Comparison of ENCODE assay signal across 9 cellular contexts in the genomic region with DNA sequence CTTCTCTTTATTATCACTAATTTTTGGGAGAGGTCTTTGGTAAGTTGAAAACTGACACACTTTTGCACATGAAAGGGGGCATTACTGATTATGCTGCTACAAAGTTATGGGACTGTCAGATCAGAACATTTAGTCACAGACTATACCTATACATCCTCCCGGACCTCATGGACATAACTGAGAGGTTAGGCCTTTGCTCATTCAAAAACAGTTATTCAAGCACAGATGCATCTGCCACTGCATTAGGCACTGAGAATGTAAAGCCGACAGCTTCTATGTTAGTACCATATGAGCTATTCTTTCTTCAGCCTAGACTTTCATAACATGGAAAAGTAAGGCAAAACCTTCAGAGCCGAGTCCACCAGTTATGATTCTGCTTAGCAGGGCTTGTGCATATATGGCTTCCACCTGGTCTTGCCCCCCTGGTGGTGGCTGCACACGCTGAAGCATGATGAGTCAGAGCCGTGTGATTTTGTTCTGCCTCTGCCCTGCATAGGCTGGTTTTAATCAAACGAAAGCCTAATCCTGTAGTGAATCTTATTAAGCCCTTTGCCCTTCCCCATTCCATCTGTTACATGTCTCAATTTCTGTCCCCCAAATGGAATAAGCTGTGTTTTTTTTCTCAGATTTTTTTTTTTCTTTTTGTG. TPM values are rescaled to one million over a fixed set of nuclear protein-coding genes. Genes with fewer than 3 reads are reported as not detected.
A peak's percentile ranks its signal among the peaks of the same experiment; 100 is the strongest.
DNase-seq lines count a peak whose midpoint lies in the region; ATAC-seq, FAIRE-seq and TF ChIP-seq lines count a peak whose summit lies in the region.
"Had no signal": no experiment of that assay in that cellular context is flagged by ENCODE, and none has a peak within 500 bp of the region (broad histone marks: within the 10 kb centered on the region; RNA-seq: fewer than 3 reads in every experiment).

No MANE protein-coding gene starts in this region.

- no peak for TF ChIP-seq POLR2A in K562 (conservative IDR thresholded peaks at IDR 0.05)

- peak in 1 of 2 experiments; percentile 25; a peak in 3 of 4 replicates for TF ChIP-seq RAD21 in K562 (CRISPR knock-in tag; conservative IDR thresholded peaks at IDR 0.05 in 1 of 2, IDR thresholded peaks at IDR 0.05 in 1 of 2)

- FAIRE-seq in K562 (lab: Jason Lieb, UNC) (peak; percentile 76), urothelium cell line (lab: Jason Lieb, UNC) (peak; percentile 79)
- FAIRE-seq: GM18507 had no signal

- no peak for TF ChIP-seq EP300 in K562 (IDR thresholded peaks at IDR 0.05; ENCODE audit: low read length)

- H3K36me3 ChIP-seq in K562 (ENCODE audit: control insufficient read depth, insufficient read depth, low read length): no peaks in the 10 kb centered on the region

- CTCF ChIA-PET in K562 (lab: Yijun Ruan, JAX; ENCODE audit: low intra/inter-chr PET ratio): interaction anchor here (0.7 kb wide), 1 partner anchor 183 kb away, joined by 3 read pairs; no protein-coding TSS in a partner anchor

- in situ Hi-C loops in K562 (cut with MboI): no loop called here

- H3K4me1 ChIP-seq in K562 (replicated peaks in 1 of 2; ENCODE audit: control insufficient read depth in 2 of 2, insufficient read depth in 2 of 2, low read length in 2 of 2): no peaks in the 10 kb centered on the region

- peak; percentile 24 to 49 (median 38) for TF ChIP-seq CTCF in K562 (IDR thresholded peaks at IDR 0.05 in 2 of 3, conservative IDR thresholded peaks at IDR 0.05 in 1 of 3; ENCODE audit: insufficient read depth in 2 of 3, low read depth in 1 of 3, low read length in 3 of 3)

- BruUV-seq in K562 (replicated peaks; lab: Mats Ljungman, UMichigan): no TSS peak

- no peak overlapping the region for H3K4me2 ChIP-seq in K562 (ENCODE audit: insufficient read depth, low read length)

- POLR2A ChIA-PET in K562 (lab: Yijun Ruan, JAX): interaction anchor here (0.6 kb wide), 1 partner anchor 21 kb away, joined by 3 read pairs; no protein-coding TSS in a partner anchor

- DNase-seq in A172 (ENCODE audit: low spot score) (peak; percentile 48), NCI-H2227 treated with DMSO at 0.1 percent for 48 hours (lab: John Stamatoyannopoulos, UW) (peak; percentile 44), K562 (ENCODE audit: extremely low read depth in 1 of 4, low spot score in 3 of 4) (peak; percentile 23 to 31 (median 26)), left colon (peak; percentile 20 to 33), urothelium cell line (ENCODE audit: low spot score) (peak; percentile 73), NCI-H1092 (lab: John Stamatoyannopoulos, UW) (no peak)

- peak; percentile 46 for ATAC-seq in GM18502 (IDR thresholded peaks at IDR 0.05; ENCODE audit: poor library complexity, unreplicated experiment)
- peak; percentile 92 for ATAC-seq in K562
- ATAC-seq in left colon: no peak
- ATAC-seq in GM21360 (IDR thresholded peaks at IDR 0.05; ENCODE audit: unreplicated experiment): no peak

- intact Hi-C loops in K562 (cut with micrococcal nuclease): no loop called here
- intact Hi-C loops in left colon (cut with DNase I, micrococcal nuclease): no loop called here

- H3K27ac ChIP-seq in K562 (ENCODE audit: extremely low read depth, low read depth, low read length): no peak overlapping the region

- WGBS in K562 (ENCODE audit: insufficient coverage, low coverage, missing lambda C conversion rate): 12% methylated on average over 6 of the region's 6 CpGs

- no peaks in the 10 kb centered on the region for H4K20me1 ChIP-seq in K562 (replicated peaks; ENCODE audit: control insufficient read depth, insufficient read depth, low read length)

- H3K9ac ChIP-seq in K562 (ENCODE audit: insufficient read depth in 1 of 2, low read depth in 2 of 2, low read length in 2 of 2): no peak overlapping the region

- no peak overlapping the region for H3K4me3 ChIP-seq in K562

- H3K79me2 ChIP-seq in K562 (ENCODE audit: control insufficient read depth, insufficient read depth, low read length): no peaks in the 10 kb centered on the region

- no peak overlapping the region for H2AFZ ChIP-seq in K562 (ENCODE audit: low read depth, low read length)

- H3K9me1 ChIP-seq in K562 (ENCODE audit: control insufficient read depth, insufficient read depth, low read length): no peaks in the 10 kb centered on the region

- no peaks in the 10 kb centered on the region for H3K27me3 ChIP-seq in K562 (ENCODE audit: control insufficient read depth in 2 of 2, insufficient read depth in 2 of 2, low read length in 2 of 2)

- no peaks in the 10 kb centered on the region for H3K9me3 ChIP-seq in K562 (replicated peaks; ENCODE audit: control insufficient read depth, insufficient read depth, low read depth, low read length)

TF ChIP-seq in K562, 482 proteins besides CTCF, POLR2A, EP300 and RAD21 (continues in another document):
- TF ChIP-seq, protein P1, sequence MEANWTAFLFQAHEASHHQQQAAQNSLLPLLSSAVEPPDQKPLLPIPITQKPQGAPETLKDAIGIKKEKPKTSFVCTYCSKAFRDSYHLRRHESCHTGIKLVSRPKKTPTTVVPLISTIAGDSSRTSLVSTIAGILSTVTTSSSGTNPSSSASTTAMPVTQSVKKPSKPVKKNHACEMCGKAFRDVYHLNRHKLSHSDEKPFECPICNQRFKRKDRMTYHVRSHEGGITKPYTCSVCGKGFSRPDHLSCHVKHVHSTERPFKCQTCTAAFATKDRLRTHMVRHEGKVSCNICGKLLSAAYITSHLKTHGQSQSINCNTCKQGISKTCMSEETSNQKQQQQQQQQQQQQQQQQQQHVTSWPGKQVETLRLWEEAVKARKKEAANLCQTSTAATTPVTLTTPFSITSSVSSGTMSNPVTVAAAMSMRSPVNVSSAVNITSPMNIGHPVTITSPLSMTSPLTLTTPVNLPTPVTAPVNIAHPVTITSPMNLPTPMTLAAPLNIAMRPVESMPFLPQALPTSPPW (CRISPR knock-in tag; IDR thresholded peaks at IDR 0.05): peak; percentile 48; the same call in 1 of the 2 replicates
- TF ChIP-seq FOSL1 (tag; conservative IDR thresholded peaks at IDR 0.05): peak; percentile 88
- TF ChIP-seq JUND (IDR thresholded peaks at IDR 0.05; ENCODE audit: borderline replicate concordance, low read depth, low read length): peak; percentile 89
- peak; percentile 86; the same call in 2 of the 3 replicates for TF ChIP-seq JUND (tag; IDR thresholded peaks at IDR 0.05; ENCODE audit: borderline replicate concordance, low read depth, low read length)
- TF ChIP-seq MITF (IDR thresholded peaks at IDR 0.05): peak; percentile 75
- TF ChIP-seq YY1 (IDR thresholded peaks at IDR 0.05; ENCODE audit: borderline replicate concordance in 1 of 3, control insufficient read depth in 1 of 3, extremely low read depth in 1 of 3, insufficient read depth in 3 of 3, insufficient read length in 1 of 3, insufficient replicate concordance in 2 of 3, low read depth in 1 of 3, low read length in 2 of 3): peak in 1 of 3 experiments; percentile 28

RNA-seq across cellular contexts. Expression of gene RNU6-8, which starts 21.8 kb away (rescaled TPM):
- total RNA-seq in A172 (2014; rRNA removed; shearing (Covaris generic)): not detected in 2 replicates
- total RNA-seq in K562 (2011; cell fraction: chromatin; rRNA removed; ENCODE audit: low replicate concordance): not detected in 2 replicates
- total RNA-seq in K562 (2011; cell fraction: nucleolus; rRNA removed): not detected in 2 replicates
- total RNA-seq in K562 (2011; cell fraction: nucleoplasm; rRNA removed): not detected in 2 replicates
- not detected in 2 replicates for total RNA-seq in K562 (2014; rRNA removed)
- not detected in 2 replicates for total RNA-seq in K562 (2014; rRNA removed; fragmentation: Illumina TruSeq; extraction: Trizol)
- total RNA-seq in K562 (2015; rRNA removed; fragmentation: Illumina TruSeq; extraction: Trizol): not detected in 2 replicates
- total RNA-seq in K562 (2021): not detected in 2 replicates
- not detected in 2 replicates for polyA plus RNA-seq in K562 (2011; rRNA removed)
- not detected in 2 replicates for polyA plus RNA-seq in K562 (2011; cell fraction: cytosol; rRNA removed)
- not detected in 2 replicates for polyA plus RNA-seq in K562 (2011; cell fraction: nucleus; rRNA removed)
- not detected in 2 replicates for polyA plus RNA-seq in K562 (2012)
- not detected in 2 replicates for polyA plus RNA-seq in K562 (2014; fragmentation: Illumina TruSeq; extraction: Trizol)
- not detected for polyA plus RNA-seq in K562 (2014; fragmentation: Nextera tagmentation; extraction: Ambion mirVana)
- polyA plus RNA-seq in K562 (2014; rRNA removed): not detected in 2 replicates
- polyA minus RNA-seq in K562 (2011; rRNA and poly(A)+ RNA removed): not detected in 2 replicates
- polyA minus RNA-seq in K562 (2011; cell fraction: cytosol; rRNA and poly(A)+ RNA removed): not detected in 2 replicates
- under 0.01 TPM in 1 of 2 replicates, not detected in the other for polyA minus RNA-seq in K562 (2011; cell fraction: nucleus; rRNA and poly(A)+ RNA removed)
- not detected for total RNA-seq in left colon

RNA-seq across cellular contexts. Expression of gene RNU6-7, which starts 23.0 kb away (rescaled TPM):
- total RNA-seq in A172 (2014; rRNA removed; shearing (Covaris generic)): not detected in 2 replicates
- total RNA-seq in K562 (2011; cell fraction: chromatin; rRNA removed; ENCODE audit: low replicate concordance): not detected in 2 replicates
- total RNA-seq in K562 (2011; cell fraction: nucleolus; rRNA removed): not detected in 2 replicates
- total RNA-seq in K562 (2011; cell fraction: nucleoplasm; rRNA removed): not detected in 2 replicates
- not detected in 2 replicates for total RNA-seq in K562 (2014; rRNA removed)
- not detected in 2 replicates for total RNA-seq in K562 (2014; rRNA removed; fragmentation: Illumina TruSeq; extraction: Trizol)
- total RNA-seq in K562 (2015; rRNA removed; fragmentation: Illumina TruSeq; extraction: Trizol): not detected in 2 replicates
- total RNA-seq in K562 (2021): not detected in 2 replicates
- polyA plus RNA-seq in K562 (2011; rRNA removed): not detected in 2 replicates
- not detected in 2 replicates for polyA plus RNA-seq in K562 (2011; cell fraction: cytosol; rRNA removed)
- polyA plus RNA-seq in K562 (2011; cell fraction: nucleus; rRNA removed): not detected in 2 replicates
- not detected in 2 replicates for polyA plus RNA-seq in K562 (2012)
- polyA plus RNA-seq in K562 (2014; fragmentation: Illumina TruSeq; extraction: Trizol): not detected in 2 replicates
- polyA plus RNA-seq in K562 (2014; fragmentation: Nextera tagmentation; extraction: Ambion mirVana): not detected
- not detected in 2 replicates for polyA plus RNA-seq in K562 (2014; rRNA removed)
- polyA minus RNA-seq in K562 (2011; rRNA and poly(A)+ RNA removed): not detected in 2 replicates
- not detected in 2 replicates for polyA minus RNA-seq in K562 (2011; cell fraction: cytosol; rRNA and poly(A)+ RNA removed)
- under 0.01 TPM in 1 of 2 replicates, not detected in the other for polyA minus RNA-seq in K562 (2011; cell fraction: nucleus; rRNA and poly(A)+ RNA removed)
- not detected for total RNA-seq in left colon

Comparison
In these comparisons a context has a peak if more than half of its experiments do, and no peak if none do; other contexts are left out.
1. ATAC-seq: peak in GM18502 (single experiment) and K562 (single experiment); none in left colon (single experiment) and GM21360 (single experiment).